In the genomic region with DNA sequence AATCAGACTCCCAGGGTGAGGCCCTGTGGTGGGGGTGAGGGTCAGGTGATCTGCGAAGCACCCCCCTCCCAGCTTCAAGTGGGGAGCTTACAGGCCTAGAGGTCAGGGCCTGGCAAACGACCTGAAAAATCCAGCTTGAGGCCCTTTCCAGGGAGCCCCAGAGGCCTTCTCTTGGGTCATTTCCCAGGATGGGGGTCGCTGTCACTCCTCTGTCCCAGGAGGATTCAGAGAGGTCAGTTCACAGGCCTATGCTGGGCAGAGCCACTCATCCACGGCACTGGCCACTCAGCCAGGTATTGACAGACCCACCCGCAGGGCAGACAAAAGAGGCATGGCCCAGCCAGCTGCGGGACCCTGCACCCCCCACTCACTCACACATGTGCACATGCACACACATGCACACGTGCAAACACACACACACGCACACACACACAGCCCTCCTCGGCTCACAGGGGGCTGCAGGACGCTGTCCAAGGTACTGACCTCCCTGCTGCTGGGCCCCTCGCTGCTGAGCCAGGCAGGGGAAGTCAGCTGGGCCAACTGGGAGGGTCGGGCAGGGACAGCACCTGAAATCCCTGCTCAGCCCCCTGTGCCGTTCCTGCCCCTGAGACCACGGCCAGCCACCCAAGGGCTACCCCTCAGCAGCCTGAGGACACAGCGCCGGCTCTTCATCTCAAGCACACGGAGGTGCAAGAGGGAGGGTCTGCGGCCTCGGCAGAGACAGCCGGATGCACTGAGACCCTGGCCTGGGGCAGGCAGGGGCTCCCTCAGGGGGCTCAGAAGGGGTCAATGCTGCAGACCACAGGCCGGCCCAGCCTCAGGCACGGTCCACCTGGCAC, we compare ENCODE assay signal across 1 cellular context.
TF ChIP-seq lines count a peak whose summit lies in the region.

No MANE protein-coding gene starts in this region.

TF ChIP-seq in HepG2, 621 proteins besides CTCF, POLR2A, EP300 and RAD21 (continued from another document and continues in another):
- TF ChIP-seq, protein P1, sequence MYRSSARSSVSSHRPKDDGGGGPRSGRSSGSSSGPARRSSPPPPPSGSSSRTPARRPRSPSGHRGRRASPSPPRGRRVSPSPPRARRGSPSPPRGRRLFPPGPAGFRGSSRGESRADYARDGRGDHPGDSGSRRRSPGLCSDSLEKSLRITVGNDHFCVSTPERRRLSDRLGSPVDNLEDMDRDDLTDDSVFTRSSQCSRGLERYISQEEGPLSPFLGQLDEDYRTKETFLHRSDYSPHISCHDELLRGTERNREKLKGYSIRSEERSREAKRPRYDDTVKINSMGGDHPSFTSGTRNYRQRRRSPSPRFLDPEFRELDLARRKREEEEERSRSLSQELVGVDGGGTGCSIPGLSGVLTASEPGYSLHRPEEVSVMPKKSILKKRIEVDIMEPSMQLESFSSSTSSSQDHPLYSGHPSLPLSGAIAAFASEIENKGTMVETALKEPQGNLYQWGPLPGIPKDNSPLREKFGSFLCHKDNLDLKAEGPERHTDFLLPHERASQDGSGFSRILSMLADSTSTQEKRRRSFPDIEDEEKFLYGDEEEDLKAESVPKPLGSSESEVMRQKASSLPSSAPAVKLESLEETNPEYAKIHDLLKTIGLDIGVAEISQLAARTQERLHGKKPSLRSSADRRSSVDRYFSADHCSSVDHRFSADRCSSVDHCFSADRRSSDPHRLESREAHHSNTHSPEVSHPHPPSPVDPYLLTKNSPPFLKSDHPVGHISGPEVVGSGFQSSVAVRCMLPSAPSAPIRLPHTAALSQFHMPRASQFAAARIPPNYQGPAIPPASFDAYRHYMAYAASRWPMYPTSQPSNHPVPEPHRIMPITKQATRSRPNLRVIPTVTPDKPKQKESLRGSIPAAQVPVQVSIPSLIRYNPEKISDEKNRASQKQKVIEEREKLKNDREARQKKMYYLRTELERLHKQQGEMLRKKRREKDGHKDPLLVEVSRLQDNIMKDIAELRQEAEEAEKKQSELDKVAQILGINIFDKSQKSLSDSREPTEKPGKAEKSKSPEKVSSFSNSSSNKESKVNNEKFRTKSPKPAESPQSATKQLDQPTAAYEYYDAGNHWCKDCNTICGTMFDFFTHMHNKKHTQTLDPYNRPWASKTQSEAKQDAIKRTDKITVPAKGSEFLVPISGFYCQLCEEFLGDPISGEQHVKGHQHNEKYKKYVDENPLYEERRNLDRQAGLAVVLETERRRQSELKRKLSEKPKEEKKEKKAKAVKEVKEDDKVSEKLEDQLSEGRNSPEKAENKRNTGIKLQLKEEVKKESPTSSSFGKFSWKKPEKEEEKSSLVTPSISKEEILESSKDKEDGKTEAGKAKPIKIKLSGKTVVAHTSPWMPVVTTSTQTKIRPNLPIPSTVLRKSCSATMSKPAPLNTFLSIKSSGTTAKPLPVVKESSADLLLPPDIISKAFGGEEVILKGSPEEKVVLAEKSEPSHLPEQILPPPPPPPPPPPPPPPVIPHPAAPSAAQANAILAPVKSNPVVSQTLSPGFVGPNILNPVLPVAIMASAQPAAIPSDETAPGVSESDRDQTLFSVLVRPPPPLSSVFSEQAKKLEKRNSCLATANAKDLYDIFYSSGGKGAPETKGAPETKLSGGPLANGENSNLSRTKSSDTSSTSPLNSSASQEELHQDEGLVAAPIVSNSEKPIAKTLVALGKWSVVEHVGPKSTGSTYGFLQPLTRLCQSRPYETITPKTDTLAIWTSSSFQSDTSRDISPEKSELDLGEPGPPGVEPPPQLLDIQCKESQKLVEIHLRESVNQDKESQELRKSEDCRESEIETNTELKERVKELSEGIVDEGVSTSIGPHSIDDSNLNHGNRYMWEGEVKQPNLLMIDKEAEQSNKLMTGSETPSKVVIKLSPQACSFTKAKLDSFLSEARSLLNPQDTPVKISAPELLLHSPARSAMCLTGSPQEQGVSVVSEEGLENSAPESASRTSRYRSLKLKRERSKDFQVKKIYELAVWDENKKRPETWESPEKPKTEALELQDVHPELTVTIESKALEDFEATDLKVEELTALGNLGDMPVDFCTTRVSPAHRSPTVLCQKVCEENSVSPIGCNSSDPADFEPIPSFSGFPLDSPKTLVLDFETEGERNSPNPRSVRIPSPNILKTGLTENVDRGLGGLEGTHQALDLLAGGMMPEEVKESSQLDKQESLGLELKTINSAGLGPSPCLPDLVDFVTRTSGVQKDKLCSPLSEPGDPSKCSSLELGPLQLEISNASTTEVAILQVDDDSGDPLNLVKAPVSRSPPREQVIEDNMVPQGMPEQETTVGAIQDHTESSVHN (CRISPR knock-in tag; IDR thresholded peaks at IDR 0.05): peak; percentile 97; the same call in 1 of the 2 replicates
- no peak for TF ChIP-seq RAD51 (IDR thresholded peaks at IDR 0.05; ENCODE audit: borderline replicate concordance)
- TF ChIP-seq, protein P2, sequence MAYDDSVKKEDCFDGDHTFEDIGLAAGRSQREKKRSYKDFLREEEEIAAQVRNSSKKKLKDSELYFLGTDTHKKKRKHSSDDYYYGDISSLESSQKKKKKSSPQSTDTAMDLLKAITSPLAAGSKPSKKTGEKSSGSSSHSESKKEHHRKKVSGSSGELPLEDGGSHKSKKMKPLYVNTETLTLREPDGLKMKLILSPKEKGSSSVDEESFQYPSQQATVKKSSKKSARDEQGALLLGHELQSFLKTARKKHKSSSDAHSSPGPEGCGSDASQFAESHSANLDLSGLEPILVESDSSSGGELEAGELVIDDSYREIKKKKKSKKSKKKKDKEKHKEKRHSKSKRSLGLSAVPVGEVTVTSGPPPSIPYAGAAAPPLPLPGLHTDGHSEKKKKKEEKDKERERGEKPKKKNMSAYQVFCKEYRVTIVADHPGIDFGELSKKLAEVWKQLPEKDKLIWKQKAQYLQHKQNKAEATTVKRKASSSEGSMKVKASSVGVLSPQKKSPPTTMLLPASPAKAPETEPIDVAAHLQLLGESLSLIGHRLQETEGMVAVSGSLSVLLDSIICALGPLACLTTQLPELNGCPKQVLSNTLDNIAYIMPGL (CRISPR knock-in tag; IDR thresholded peaks at IDR 0.05; ENCODE audit: borderline replicate concordance in 1 of 2, low read depth in 1 of 2): peak; percentile 28 to 70; a peak in 3 of 4 replicates
- peak; percentile 62; the same call in 1 of the 2 replicates for TF ChIP-seq ZSCAN30 (CRISPR knock-in tag; IDR thresholded peaks at IDR 0.05)
- TF ChIP-seq, protein P3, sequence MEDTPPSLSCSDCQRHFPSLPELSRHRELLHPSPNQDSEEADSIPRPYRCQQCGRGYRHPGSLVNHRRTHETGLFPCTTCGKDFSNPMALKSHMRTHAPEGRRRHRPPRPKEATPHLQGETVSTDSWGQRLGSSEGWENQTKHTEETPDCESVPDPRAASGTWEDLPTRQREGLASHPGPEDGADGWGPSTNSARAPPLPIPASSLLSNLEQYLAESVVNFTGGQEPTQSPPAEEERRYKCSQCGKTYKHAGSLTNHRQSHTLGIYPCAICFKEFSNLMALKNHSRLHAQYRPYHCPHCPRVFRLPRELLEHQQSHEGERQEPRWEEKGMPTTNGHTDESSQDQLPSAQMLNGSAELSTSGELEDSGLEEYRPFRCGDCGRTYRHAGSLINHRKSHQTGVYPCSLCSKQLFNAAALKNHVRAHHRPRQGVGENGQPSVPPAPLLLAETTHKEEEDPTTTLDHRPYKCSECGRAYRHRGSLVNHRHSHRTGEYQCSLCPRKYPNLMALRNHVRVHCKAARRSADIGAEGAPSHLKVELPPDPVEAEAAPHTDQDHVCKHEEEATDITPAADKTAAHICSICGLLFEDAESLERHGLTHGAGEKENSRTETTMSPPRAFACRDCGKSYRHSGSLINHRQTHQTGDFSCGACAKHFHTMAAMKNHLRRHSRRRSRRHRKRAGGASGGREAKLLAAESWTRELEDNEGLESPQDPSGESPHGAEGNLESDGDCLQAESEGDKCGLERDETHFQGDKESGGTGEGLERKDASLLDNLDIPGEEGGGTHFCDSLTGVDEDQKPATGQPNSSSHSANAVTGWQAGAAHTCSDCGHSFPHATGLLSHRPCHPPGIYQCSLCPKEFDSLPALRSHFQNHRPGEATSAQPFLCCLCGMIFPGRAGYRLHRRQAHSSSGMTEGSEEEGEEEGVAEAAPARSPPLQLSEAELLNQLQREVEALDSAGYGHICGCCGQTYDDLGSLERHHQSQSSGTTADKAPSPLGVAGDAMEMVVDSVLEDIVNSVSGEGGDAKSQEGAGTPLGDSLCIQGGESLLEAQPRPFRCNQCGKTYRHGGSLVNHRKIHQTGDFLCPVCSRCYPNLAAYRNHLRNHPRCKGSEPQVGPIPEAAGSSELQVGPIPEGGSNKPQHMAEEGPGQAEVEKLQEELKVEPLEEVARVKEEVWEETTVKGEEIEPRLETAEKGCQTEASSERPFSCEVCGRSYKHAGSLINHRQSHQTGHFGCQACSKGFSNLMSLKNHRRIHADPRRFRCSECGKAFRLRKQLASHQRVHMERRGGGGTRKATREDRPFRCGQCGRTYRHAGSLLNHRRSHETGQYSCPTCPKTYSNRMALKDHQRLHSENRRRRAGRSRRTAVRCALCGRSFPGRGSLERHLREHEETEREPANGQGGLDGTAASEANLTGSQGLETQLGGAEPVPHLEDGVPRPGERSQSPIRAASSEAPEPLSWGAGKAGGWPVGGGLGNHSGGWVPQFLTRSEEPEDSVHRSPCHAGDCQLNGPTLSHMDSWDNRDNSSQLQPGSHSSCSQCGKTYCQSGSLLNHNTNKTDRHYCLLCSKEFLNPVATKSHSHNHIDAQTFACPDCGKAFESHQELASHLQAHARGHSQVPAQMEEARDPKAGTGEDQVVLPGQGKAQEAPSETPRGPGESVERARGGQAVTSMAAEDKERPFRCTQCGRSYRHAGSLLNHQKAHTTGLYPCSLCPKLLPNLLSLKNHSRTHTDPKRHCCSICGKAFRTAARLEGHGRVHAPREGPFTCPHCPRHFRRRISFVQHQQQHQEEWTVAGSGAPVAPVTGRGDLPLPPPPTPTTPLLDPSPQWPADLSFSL (CRISPR knock-in tag; IDR thresholded peaks at IDR 0.05): peak; percentile 98
- TF ChIP-seq GATAD1 (CRISPR knock-in tag; IDR thresholded peaks at IDR 0.05): peak; percentile 82
- peak; percentile 95 for TF ChIP-seq ZNF747 (CRISPR knock-in tag; IDR thresholded peaks at IDR 0.05; ENCODE audit: borderline replicate concordance)
- no peak for TF ChIP-seq ZNF17 (CRISPR knock-in tag; IDR thresholded peaks at IDR 0.05)
- 0 out of 2 replicates have a peak, but pooled peaks have one; percentile 22 for TF ChIP-seq CHD2 (IDR thresholded peaks at IDR 0.05; ENCODE audit: low read depth, low read length)
- TF ChIP-seq THYN1 (CRISPR knock-in tag; IDR thresholded peaks at IDR 0.05; ENCODE audit: borderline replicate concordance, low read depth): no peak
- peak; percentile 80; the same call in 1 of the 2 replicates for TF ChIP-seq ZNF329 (CRISPR knock-in tag; IDR thresholded peaks at IDR 0.05; ENCODE audit: low read depth)
- TF ChIP-seq ZNF451 (CRISPR knock-in tag; IDR thresholded peaks at IDR 0.05): peak; percentile 98
- peak; percentile 99 for TF ChIP-seq ZFYVE20 (CRISPR knock-in tag; IDR thresholded peaks at IDR 0.05; ENCODE audit: borderline replicate concordance, low read depth)
- TF ChIP-seq, protein P4, sequence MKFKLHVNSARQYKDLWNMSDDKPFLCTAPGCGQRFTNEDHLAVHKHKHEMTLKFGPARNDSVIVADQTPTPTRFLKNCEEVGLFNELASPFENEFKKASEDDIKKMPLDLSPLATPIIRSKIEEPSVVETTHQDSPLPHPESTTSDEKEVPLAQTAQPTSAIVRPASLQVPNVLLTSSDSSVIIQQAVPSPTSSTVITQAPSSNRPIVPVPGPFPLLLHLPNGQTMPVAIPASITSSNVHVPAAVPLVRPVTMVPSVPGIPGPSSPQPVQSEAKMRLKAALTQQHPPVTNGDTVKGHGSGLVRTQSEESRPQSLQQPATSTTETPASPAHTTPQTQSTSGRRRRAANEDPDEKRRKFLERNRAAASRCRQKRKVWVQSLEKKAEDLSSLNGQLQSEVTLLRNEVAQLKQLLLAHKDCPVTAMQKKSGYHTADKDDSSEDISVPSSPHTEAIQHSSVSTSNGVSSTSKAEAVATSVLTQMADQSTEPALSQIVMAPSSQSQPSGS (CRISPR knock-in tag; IDR thresholded peaks at IDR 0.05): peak; percentile 82; the same call in 1 of the 2 replicates
- TF ChIP-seq ZFP36L1 (CRISPR knock-in tag; IDR thresholded peaks at IDR 0.05): peak; percentile 90; the same call in 1 of the 2 replicates
- TF ChIP-seq BRCA1 (CRISPR knock-in tag; IDR thresholded peaks at IDR 0.05): peak; percentile 99
- peak; percentile 90 for TF ChIP-seq REPIN1 (CRISPR knock-in tag; IDR thresholded peaks at IDR 0.05; ENCODE audit: borderline replicate concordance, low read depth)
- peak; percentile 99; the same call in 1 of the 2 replicates for TF ChIP-seq ZNF737 (CRISPR knock-in tag; IDR thresholded peaks at IDR 0.05; ENCODE audit: borderline replicate concordance)
- TF ChIP-seq ZNF674 (CRISPR knock-in tag; IDR thresholded peaks at IDR 0.05; ENCODE audit: low read depth): peak; percentile 74; the same call in 1 of the 2 replicates
- peak; percentile 91 for TF ChIP-seq ZNF501 (CRISPR knock-in tag; IDR thresholded peaks at IDR 0.05)
- no peak for TF ChIP-seq HNRNPK (IDR thresholded peaks at IDR 0.05; ENCODE audit: low read depth, low read length, poor library complexity, severe bottlenecking)
- no peak for TF ChIP-seq MAFF (IDR thresholded peaks at IDR 0.05; ENCODE audit: low read depth, low read length)
- TF ChIP-seq, protein P5, sequence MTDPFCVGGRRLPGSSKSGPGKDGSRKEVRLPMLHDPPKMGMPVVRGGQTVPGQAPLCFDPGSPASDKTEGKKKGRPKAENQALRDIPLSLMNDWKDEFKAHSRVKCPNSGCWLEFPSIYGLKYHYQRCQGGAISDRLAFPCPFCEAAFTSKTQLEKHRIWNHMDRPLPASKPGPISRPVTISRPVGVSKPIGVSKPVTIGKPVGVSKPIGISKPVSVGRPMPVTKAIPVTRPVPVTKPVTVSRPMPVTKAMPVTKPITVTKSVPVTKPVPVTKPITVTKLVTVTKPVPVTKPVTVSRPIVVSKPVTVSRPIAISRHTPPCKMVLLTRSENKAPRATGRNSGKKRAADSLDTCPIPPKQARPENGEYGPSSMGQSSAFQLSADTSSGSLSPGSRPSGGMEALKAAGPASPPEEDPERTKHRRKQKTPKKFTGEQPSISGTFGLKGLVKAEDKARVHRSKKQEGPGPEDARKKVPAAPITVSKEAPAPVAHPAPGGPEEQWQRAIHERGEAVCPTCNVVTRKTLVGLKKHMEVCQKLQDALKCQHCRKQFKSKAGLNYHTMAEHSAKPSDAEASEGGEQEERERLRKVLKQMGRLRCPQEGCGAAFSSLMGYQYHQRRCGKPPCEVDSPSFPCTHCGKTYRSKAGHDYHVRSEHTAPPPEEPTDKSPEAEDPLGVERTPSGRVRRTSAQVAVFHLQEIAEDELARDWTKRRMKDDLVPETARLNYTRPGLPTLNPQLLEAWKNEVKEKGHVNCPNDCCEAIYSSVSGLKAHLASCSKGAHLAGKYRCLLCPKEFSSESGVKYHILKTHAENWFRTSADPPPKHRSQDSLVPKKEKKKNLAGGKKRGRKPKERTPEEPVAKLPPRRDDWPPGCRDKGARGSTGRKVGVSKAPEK (CRISPR knock-in tag; IDR thresholded peaks at IDR 0.05; ENCODE audit: borderline replicate concordance): peak; percentile 88; the same call in 1 of the 2 replicates
